10 cellular contexts compared by ENCODE assay signal in the genomic region with DNA sequence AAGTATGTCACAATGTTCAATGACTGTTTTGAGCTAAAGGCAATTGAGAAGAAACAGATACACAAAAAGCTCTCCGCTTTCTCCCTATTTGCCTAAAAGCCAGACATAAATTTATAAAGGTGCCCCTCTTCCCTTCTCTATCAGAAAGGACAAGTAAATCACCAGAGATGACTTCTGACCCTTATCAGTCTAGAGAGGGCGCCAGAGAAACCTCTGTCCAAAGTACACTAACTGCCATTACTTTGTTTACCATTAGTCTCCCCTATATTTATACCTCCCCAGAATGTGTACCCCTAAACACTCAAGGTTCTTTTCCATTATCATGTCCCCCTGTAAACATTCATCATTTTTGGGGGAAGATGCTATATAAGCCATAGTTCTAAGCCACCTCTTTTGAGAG. TPM values are rescaled to one million over a fixed set of nuclear protein-coding genes. Genes with fewer than 3 reads are reported as not detected.
DNase-seq lines count a peak whose midpoint lies in the region; ATAC-seq, FAIRE-seq and TF ChIP-seq lines count a peak whose summit lies in the region.
"Had no signal": no experiment of that assay in that cellular context is flagged by ENCODE, and none has a peak within 500 bp of the region (broad histone marks: within the 10 kb centered on the region; RNA-seq: fewer than 3 reads in every experiment).

No MANE protein-coding gene starts in this region.

- H3K27me3 Mint-ChIP-seq in osteocyte (ENCODE audit: unreplicated experiment) = peaks cover 3% of the 10 kb centered on the region

- H3K27me3 ChIP-seq in A673 (replicated peaks; ENCODE audit: insufficient read depth, low read depth, low read length, poor library complexity) = no peaks in the 10 kb centered on the region
- no peaks in the 10 kb centered on the region for H3K27me3 ChIP-seq in GM12878 (replicated peaks in 1 of 2; ENCODE audit: control insufficient read depth in 2 of 2, insufficient read depth in 2 of 2, low read length in 1 of 2)
- H3K27me3 ChIP-seq: neutrophil had no signal

- in situ Hi-C loops in GM12878 (cut with MboI) = no loop called here

- no peaks in the 10 kb centered on the region for H3K4me1 Mint-ChIP-seq in osteocyte (ENCODE audit: unreplicated experiment)

- RAD21 ChIA-PET in GM12878 (lab: Charles Lee; ENCODE audit: unreplicated experiment) = interaction anchor here (0.7 to 2.3 kb wide), 2 partner anchors 49 to 59 kb away, joined by 3 to 14 read pairs; a partner anchor contains a TSS

- no peak for FAIRE-seq in GM12878 (lab: Jason Lieb, UNC)
- FAIRE-seq: GM19239 had no signal

- POLR2A ChIA-PET in A673 (lab: Charles Lee; ENCODE audit: low non-redundant PET) = no interaction called here
- POLR2A ChIA-PET in GM12878 (lab: Charles Lee) = no interaction called here

- DNase-seq in A673 (ENCODE audit: low spot score) (no peak), GM12878 (ENCODE audit: low read depth, low spot score) (no peak), head of caudate nucleus (no peak), osteocyte (ENCODE audit: extremely low spot score, unreplicated experiment) (no peak), SHP77 treated with DMSO at 0.1 percent for 48 hours (lab: John Stamatoyannopoulos, UW) (no peak), NCI-H1048 (lab: John Stamatoyannopoulos, UW) (no peak)

- peak; percentile 31; the same call in 1 of the 2 replicates for TF ChIP-seq CTCF in A673 (conservative IDR thresholded peaks at IDR 0.05; ENCODE audit: low read depth, low read length)
- TF ChIP-seq CTCF in GM12878 (IDR thresholded peaks at IDR 0.05 in 2 of 3, conservative IDR thresholded peaks at IDR 0.05 in 1 of 3; ENCODE audit: control insufficient read depth in 2 of 3, extremely low read depth in 1 of 3, insufficient read depth in 1 of 3, low read depth in 3 of 3, low read length in 3 of 3) = peak; percentile 28 to 42 (median 39); a peak in 5 of 6 replicates
- TF ChIP-seq CTCF in osteocyte (IDR thresholded peaks at IDR 0.05) = no peak

- H3K9me3 ChIP-seq in A673 (ENCODE audit: low read depth, low read length, poor library complexity, severe bottlenecking) = no peaks in the 10 kb centered on the region
- no peaks in the 10 kb centered on the region for H3K9me3 ChIP-seq in GM12878 (replicated peaks; ENCODE audit: control insufficient read depth, insufficient read depth, low read length)
- H3K9me3 ChIP-seq: neutrophil had no signal

- H3K79me2 ChIP-seq in GM12878 (ENCODE audit: control insufficient read depth, insufficient read depth, low read length) = no peaks in the 10 kb centered on the region

- H3K4me3 ChIP-seq in A673 (ENCODE audit: low read depth, low read length, poor library complexity, severe bottlenecking) (no peak overlapping the region), GM12878 (no peak overlapping the region)

- no peaks in the 10 kb centered on the region for H3K9me3 Mint-ChIP-seq in osteocyte (ENCODE audit: unreplicated experiment)

- H3K36me3 Mint-ChIP-seq in osteocyte (ENCODE audit: unreplicated experiment) = no peaks in the 10 kb centered on the region

- intact Hi-C loops in A673 (cut with micrococcal nuclease; ENCODE audit: unreplicated experiment) = no loop called here
- intact Hi-C loops in GM12878 (cut with micrococcal nuclease; ENCODE audit: unreplicated experiment) = no loop called here
- intact Hi-C loops in head of caudate nucleus (cut with DNase I) = no loop called here

- SMC1A ChIA-PET in GM12878 (lab: Charles Lee; ENCODE audit: uncharacterized antibody, unreplicated experiment) = interaction anchor here (1.0 to 1.4 kb wide), 3 partner anchors 48 to 272 kb away, joined by 3 to 4 read pairs (median 3); no protein-coding TSS in a partner anchor

- no peaks in the 10 kb centered on the region for H3K36me3 ChIP-seq in A673 (ENCODE audit: insufficient read depth, low read length, poor library complexity, severe bottlenecking)
- no peaks in the 10 kb centered on the region for H3K36me3 ChIP-seq in GM12878 (ENCODE audit: control insufficient read depth in 2 of 2, insufficient read depth in 2 of 2, low read length in 1 of 2)
- H3K36me3 ChIP-seq: neutrophil had no signal

- ATAC-seq in GM18511 (IDR thresholded peaks at IDR 0.05; ENCODE audit: unreplicated experiment) (peak; percentile 60), HG03175 (IDR thresholded peaks at IDR 0.05; ENCODE audit: unreplicated experiment) (peak; percentile 55), GM12878 (peak; percentile 79)

- H4K20me1 ChIP-seq in GM12878 (ENCODE audit: control insufficient read depth, insufficient read depth) = no peaks in the 10 kb centered on the region

- CTCF ChIA-PET in A673 (lab: Charles Lee) (no interaction called here), GM12878 (lab: Yijun Ruan, JAX) (interaction anchor here (0.8 to 4.4 kb wide), 5 partner anchors 9 to 49 kb away, joined by 3 to 18 read pairs (median 4); a partner anchor contains a TSS)

- no peaks in the 10 kb centered on the region for H3K4me1 ChIP-seq in A673 (ENCODE audit: insufficient read depth, low read length, poor library complexity, severe bottlenecking)
- no peaks in the 10 kb centered on the region for H3K4me1 ChIP-seq in GM12878 (ENCODE audit: control insufficient read depth, insufficient read depth, low read length)

- TF ChIP-seq POLR2A in GM12878 (IDR thresholded peaks at IDR 0.05; ENCODE audit: low read depth, low read length) = no peak

- no peak for TF ChIP-seq EP300 in GM12878 (IDR thresholded peaks at IDR 0.05; ENCODE audit: borderline replicate concordance in 1 of 2, control insufficient read depth in 1 of 2, low read depth in 2 of 2, low read length in 2 of 2)

- peak; percentile 49 for TF ChIP-seq RAD21 in GM12878 (IDR thresholded peaks at IDR 0.05; ENCODE audit: insufficient read depth, low read depth, low read length)

- no peak overlapping the region for H3K9ac ChIP-seq in GM12878 (ENCODE audit: control insufficient read depth, insufficient read depth, low read length)

- no peak overlapping the region for H2AFZ ChIP-seq in GM12878 (ENCODE audit: control insufficient read depth, low read depth, low read length)

- H3K27ac Mint-ChIP-seq in osteocyte (ENCODE audit: unreplicated experiment) = no peak overlapping the region

- BruUV-seq in A673 (replicated peaks; lab: Mats Ljungman, UMichigan) = no TSS peak
- no TSS peak for BruUV-seq in GM12878 (replicated peaks; lab: Mats Ljungman, UMichigan)

- H3K27ac ChIP-seq in A673 (ENCODE audit: low read depth, low read length, poor library complexity, severe bottlenecking) = no peak overlapping the region
- no peak overlapping the region for H3K27ac ChIP-seq in GM12878 (ENCODE audit: control insufficient read depth, insufficient read depth)
- H3K27ac ChIP-seq: neutrophil had no signal

- 29% methylated on average over 2 of the region's 2 CpGs for WGBS in GM12878 (ENCODE audit: insufficient coverage, insufficient replicate concordance, low lambda C conversion rate, missing lambda C conversion rate)

- no peak overlapping the region for H3K4me3 Mint-ChIP-seq in osteocyte (ENCODE audit: unreplicated experiment)

- no peak overlapping the region for H3K4me2 ChIP-seq in GM12878 (ENCODE audit: control insufficient read depth, insufficient read depth)

TF ChIP-seq in GM12878, 131 proteins besides CTCF, POLR2A, EP300 and RAD21:
- TF ChIP-seq SMC3 (IDR thresholded peaks at IDR 0.05; ENCODE audit: borderline replicate concordance, low read length) = peak; percentile 18; the same call in 1 of the 2 replicates
- TF ChIP-seq, protein P1, sequence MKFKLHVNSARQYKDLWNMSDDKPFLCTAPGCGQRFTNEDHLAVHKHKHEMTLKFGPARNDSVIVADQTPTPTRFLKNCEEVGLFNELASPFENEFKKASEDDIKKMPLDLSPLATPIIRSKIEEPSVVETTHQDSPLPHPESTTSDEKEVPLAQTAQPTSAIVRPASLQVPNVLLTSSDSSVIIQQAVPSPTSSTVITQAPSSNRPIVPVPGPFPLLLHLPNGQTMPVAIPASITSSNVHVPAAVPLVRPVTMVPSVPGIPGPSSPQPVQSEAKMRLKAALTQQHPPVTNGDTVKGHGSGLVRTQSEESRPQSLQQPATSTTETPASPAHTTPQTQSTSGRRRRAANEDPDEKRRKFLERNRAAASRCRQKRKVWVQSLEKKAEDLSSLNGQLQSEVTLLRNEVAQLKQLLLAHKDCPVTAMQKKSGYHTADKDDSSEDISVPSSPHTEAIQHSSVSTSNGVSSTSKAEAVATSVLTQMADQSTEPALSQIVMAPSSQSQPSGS (IDR thresholded peaks at IDR 0.05; ENCODE audit: low read length) = no peak

RNA-seq across cellular contexts. Expression of a gene that starts 49.3 kb away (rescaled TPM):
- total RNA-seq in A673 (2021) = 1.8 and 3.5 TPM in 2 replicates
- total RNA-seq in GM12878 (2013; cell fraction: nucleolus; rRNA removed) = 38.9 and 39.7 TPM in 2 replicates
- total RNA-seq in GM12878 (2014; rRNA removed) = 7.8 and 8.2 TPM in 2 replicates
- total RNA-seq in GM12878 (2014; rRNA removed; fragmentation: Illumina TruSeq; extraction: Trizol) = 7.3 and 10.6 TPM in 2 replicates
- total RNA-seq in GM12878 (2021) = 5.6 and 7.7 TPM in 2 replicates
- polyA plus RNA-seq in GM12878 (2011; ENCODE audit: low read depth) = 15.2 TPM
- 13.6 and 13.8 TPM in 2 replicates for polyA plus RNA-seq in GM12878 (2011; rRNA removed)
- polyA plus RNA-seq in GM12878 (2011; cell fraction: cytosol; rRNA removed) = 8.6 and 10.7 TPM in 2 replicates
- polyA plus RNA-seq in GM12878 (2011; cell fraction: nucleus; rRNA removed) = 6.9 and 12.2 TPM in 2 replicates
- polyA plus RNA-seq in GM12878 (2012) = 6.7 and 8.0 TPM in 2 replicates
- 7.1 and 7.4 TPM in 2 replicates for polyA plus RNA-seq in GM12878 (2014; fragmentation: Illumina TruSeq; extraction: Trizol)
- 10 to 100 TPM in 1 of 2 experiments, 1 to 10 TPM in 1; 8.0 to 11.3 TPM for polyA plus RNA-seq in GM12878 (2014; fragmentation: Nextera tagmentation; extraction: Ambion mirVana)
- 5.6 and 7.8 TPM in 2 replicates for polyA plus RNA-seq in GM12878 (2014; rRNA removed)
- polyA plus RNA-seq in GM12878 (2016; fragmentation: Nextera tagmentation; extraction: Ambion mirVana) = 10 to 100 TPM; 14.2 to 19.0 TPM
- polyA minus RNA-seq in GM12878 (2011; rRNA and poly(A)+ RNA removed) = 34.8 and 44.3 TPM in 2 replicates
- 6.1 and 6.4 TPM in 2 replicates for polyA minus RNA-seq in GM12878 (2011; cell fraction: cytosol; rRNA and poly(A)+ RNA removed)
- 32.3 and 49.6 TPM in 2 replicates for polyA minus RNA-seq in GM12878 (2011; cell fraction: nucleus; rRNA and poly(A)+ RNA removed)
- total RNA-seq in osteocyte = 4.2 and 5.6 TPM in 2 replicates
